Comparison of ENCODE assay signal across 10 cellular contexts in the genomic region with DNA sequence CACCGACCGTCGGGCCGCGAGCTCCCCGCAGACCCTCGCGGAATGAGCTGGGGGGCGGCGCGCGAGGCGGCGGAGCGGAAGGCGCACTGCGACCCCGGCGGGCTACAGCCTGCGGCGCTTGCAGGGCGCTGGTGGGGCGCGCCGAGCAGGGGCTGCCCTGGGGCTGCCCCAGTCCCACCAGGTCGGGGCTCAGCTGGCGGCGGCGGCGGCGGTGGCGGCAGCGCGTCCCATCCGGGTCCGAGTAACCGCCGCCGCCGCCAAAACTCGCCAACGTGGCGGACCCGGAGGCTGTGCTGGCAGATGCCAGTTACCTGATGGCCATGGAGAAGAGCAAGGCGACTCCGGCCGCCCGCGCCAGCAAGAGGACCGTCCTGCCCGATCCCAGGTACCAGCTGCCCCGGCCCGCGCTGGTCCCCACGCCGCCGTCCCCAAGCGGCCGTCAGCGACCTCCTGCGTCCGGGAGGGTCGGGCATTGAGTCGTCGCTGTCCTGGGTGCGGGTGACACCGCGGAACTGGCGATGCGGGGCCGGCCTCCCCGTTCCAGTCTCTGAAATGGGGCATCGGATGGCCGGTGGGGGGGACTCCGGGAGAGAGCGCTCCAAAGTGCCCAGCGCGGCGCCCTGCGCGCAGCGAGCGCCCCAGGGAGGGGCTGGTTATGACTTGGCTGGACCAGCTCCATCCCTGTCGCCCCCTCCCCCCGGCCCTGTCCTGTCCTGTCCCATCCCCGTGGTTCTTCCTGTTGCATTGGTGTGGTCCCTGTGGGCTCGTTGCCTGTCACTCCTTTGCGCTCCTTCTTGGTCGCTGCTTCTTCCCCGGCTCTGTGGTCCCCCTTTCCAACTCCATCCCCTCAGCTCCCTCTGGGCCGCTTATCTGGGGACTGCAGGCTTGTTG.
A peak's percentile ranks its signal among the peaks of the same experiment; 100 is the strongest.
DNase-seq lines count a peak whose midpoint lies in the region; ATAC-seq and TF ChIP-seq lines count a peak whose summit lies in the region.
"Had no signal": no experiment of that assay in that cellular context is flagged by ENCODE, and none has a peak within 500 bp of the region (broad histone marks: within the 10 kb centered on the region; RNA-seq: fewer than 3 reads in every experiment).

No MANE protein-coding gene starts in this region.

- ATAC-seq in GM18868 (IDR thresholded peaks at IDR 0.05; ENCODE audit: unreplicated experiment), result no peak
- ATAC-seq: body of pancreas had no signal

- H3K4me1 ChIP-seq in HUES6 (ENCODE audit: control insufficient read depth, insufficient read depth, low read length) (peaks cover 7% of the 10 kb centered on the region; the same call in 1 of the 2 replicates), suprapubic skin (peaks cover 11% of the 10 kb centered on the region)

- TF ChIP-seq CTCF in nephron (IDR thresholded peaks at IDR 0.05; ENCODE audit: unreplicated experiment in 3 of 3) (no peak), suprapubic skin (IDR thresholded peaks at IDR 0.05) (no peak)

- H3K9ac ChIP-seq in HUES6 (ENCODE audit: low read length), result peak overlapping the region; percentile 24

- H3K9me3 ChIP-seq in HUES6 (ENCODE audit: control insufficient read depth, insufficient read depth, low read depth, low read length) (no peaks in the 10 kb centered on the region), suprapubic skin (no peaks in the 10 kb centered on the region)
- H3K9me3 ChIP-seq: body of pancreas had no signal

- no peak overlapping the region for H3K27ac ChIP-seq in HUES6 (ENCODE audit: low read depth, low read length)
- no peak overlapping the region for H3K27ac ChIP-seq in suprapubic skin
- H3K27ac ChIP-seq: body of pancreas had no signal

- peaks cover 6% of the 10 kb centered on the region for H3K4me1 Mint-ChIP-seq in nephron
- H3K4me1 Mint-ChIP-seq in activated CD4-positive, alpha-beta memory T cell treated with anti-CD3 and anti-CD28 coated beads, Interleukin-2, amount 10 ng/mL, durations not matched to agents 7 days and 5 days, result peaks cover 4% of the 10 kb centered on the region

- DNase-seq in ELF-1 (ENCODE audit: low read depth, low spot score), result peak; percentile 68
- DNase-seq in ecto neural progenitor cell (ENCODE audit: low spot score), result peak; percentile 66
- no peak for DNase-seq in NCI-H2081 (lab: John Stamatoyannopoulos, UW)
- DNase-seq in activated CD4-positive, alpha-beta memory T cell treated with anti-CD3 and anti-CD28 coated beads, Interleukin-2, amount 10 ng/mL, durations not matched to agents 7 days and 5 days, result no peak
- DNase-seq in suprapubic skin (ENCODE audit: low spot score in 2 of 2), result no peak
- DNase-seq: body of pancreas, NCI-H774 had no signal

- H3K4me3 ChIP-seq in HUES6 (ENCODE audit: low read depth, low read length) (peak overlapping the region; percentile 82), suprapubic skin (no peak overlapping the region)
- H3K4me3 ChIP-seq: body of pancreas had no signal

- CTCF ChIA-PET in activated CD4-positive, alpha-beta memory T cell treated with anti-CD3 and anti-CD28 coated beads, Interleukin-2, amount 10 ng/mL, durations not matched to agents 7 days and 5 days (lab: Charles Lee), result no interaction called here

- H3K27me3 ChIP-seq in HUES6 (ENCODE audit: control insufficient read depth, insufficient read depth, low read length) (peaks cover 66% of the 10 kb centered on the region), suprapubic skin (peaks cover 62% of the 10 kb centered on the region)

- H3K36me3 ChIP-seq in HUES6 (ENCODE audit: control insufficient read depth, insufficient read depth, low read length) (no peaks in the 10 kb centered on the region), suprapubic skin (no peaks in the 10 kb centered on the region)

- H3K4me3 Mint-ChIP-seq in nephron, result peak overlapping the region; percentile 75 to 82 (median 81)
- no peak overlapping the region for H3K4me3 Mint-ChIP-seq in activated CD4-positive, alpha-beta memory T cell treated with anti-CD3 and anti-CD28 coated beads, Interleukin-2, amount 10 ng/mL, durations not matched to agents 7 days and 5 days

- WGBS in suprapubic skin, result 5% methylated on average over 27 of the region's 91 CpGs

- no peak for TF ChIP-seq POLR2A in suprapubic skin (IDR thresholded peaks at IDR 0.05)

- peaks cover 8% of the 10 kb centered on the region for H3K9me3 Mint-ChIP-seq in nephron
- no peaks in the 10 kb centered on the region for H3K9me3 Mint-ChIP-seq in activated CD4-positive, alpha-beta memory T cell treated with anti-CD3 and anti-CD28 coated beads, Interleukin-2, amount 10 ng/mL, durations not matched to agents 7 days and 5 days

- H3K27ac Mint-ChIP-seq in nephron, result no peak overlapping the region
- no peak overlapping the region for H3K27ac Mint-ChIP-seq in activated CD4-positive, alpha-beta memory T cell treated with anti-CD3 and anti-CD28 coated beads, Interleukin-2, amount 10 ng/mL, durations not matched to agents 7 days and 5 days

- no peak for TF ChIP-seq EP300 in suprapubic skin (IDR thresholded peaks at IDR 0.05)

- H3K36me3 Mint-ChIP-seq in nephron (ENCODE audit: low read depth), result no peaks in the 10 kb centered on the region
- no peaks in the 10 kb centered on the region for H3K36me3 Mint-ChIP-seq in activated CD4-positive, alpha-beta memory T cell treated with anti-CD3 and anti-CD28 coated beads, Interleukin-2, amount 10 ng/mL, durations not matched to agents 7 days and 5 days (ENCODE audit: low read depth)

- POLR2A ChIA-PET in activated CD4-positive, alpha-beta memory T cell treated with anti-CD3 and anti-CD28 coated beads, Interleukin-2, amount 10 ng/mL, durations not matched to agents 7 days and 5 days (lab: Charles Lee), result no interaction called here

- H3K27me3 Mint-ChIP-seq in nephron (ENCODE audit: low read depth), result peaks cover 83% of the 10 kb centered on the region
- H3K27me3 Mint-ChIP-seq in activated CD4-positive, alpha-beta memory T cell treated with anti-CD3 and anti-CD28 coated beads, Interleukin-2, amount 10 ng/mL, durations not matched to agents 7 days and 5 days, result peaks cover 63% of the 10 kb centered on the region

Comparison
In these comparisons a context has a peak if more than half of its experiments do, and no peak if none do; other contexts are left out.
1. DNase-seq: peak in ELF-1 (single experiment) and ecto neural progenitor cell (single experiment); none in NCI-H2081 (0 of 2), activated CD4-positive, alpha-beta memory T cell treated with anti-CD3 and anti-CD28 coated beads, Interleukin-2, amount 10 ng/mL, durations not matched to agents 7 days and 5 days (single experiment) and suprapubic skin (0 of 2).